1 cellular context compared by ENCODE assay signal in genomic region chr11:69000391-69000790, GRCh38.
TF ChIP-seq lines count a peak whose summit lies in the region.

No MANE protein-coding gene starts in this region.

TF ChIP-seq in GM23338, 12 proteins besides CTCF, POLR2A, EP300 and RAD21 (continued from another document):
- no peak for TF ChIP-seq ZNF462 (CRISPR knock-in tag; IDR thresholded peaks at IDR 0.05)
